Comparison of ENCODE assay signal across 7 cellular contexts in genomic region chr10:4903675-4904074, GRCh38. TPM values are rescaled to one million over a fixed set of nuclear protein-coding genes. Genes with fewer than 3 reads are reported as not detected.
DNase-seq lines count a peak whose midpoint lies in the region; ATAC-seq, FAIRE-seq and TF ChIP-seq lines count a peak whose summit lies in the region.
"Not testable (repeated sequence)": the region's sequence is repeated elsewhere in the genome, so short reads cannot be mapped to it uniquely, and the experiment has no call there.
"Had no signal": no experiment of that assay in that cellular context is flagged by ENCODE, and none has a peak within 500 bp of the region (broad histone marks: within the 10 kb centered on the region; RNA-seq: fewer than 3 reads in every experiment).

No MANE protein-coding gene starts in this region.

- intact Hi-C loops in CD4-positive, alpha-beta T cell (cut with DNase I, micrococcal nuclease); body of pancreas (cut with DNase I); left ventricle myocardium inferior (cut with micrococcal nuclease); pancreas (cut with DNase I): not testable (repeated sequence)

- ATAC-seq in CD4-positive, alpha-beta T cell (ENCODE audit: poor library complexity); activated T-helper 17 cell treated with anti-CD3 and anti-CD28 coated beads, Interleukin-2, amount 50 U/mL, for 72 hours (replicated peaks); body of pancreas; pancreas: not testable (repeated sequence)

- FAIRE-seq in pancreas (lab: Jason Lieb, UNC) = not testable (repeated sequence)

- POLR2A ChIA-PET in CD4-positive, alpha-beta T cell (lab: Charles Lee) = not testable (repeated sequence)

- peaks cover 16% of the 10 kb centered on the region for H3K4me1 Mint-ChIP-seq in CD4-positive, alpha-beta T cell (ENCODE audit: low read depth)
- peaks cover 11% of the 10 kb centered on the region for H3K4me1 Mint-ChIP-seq in activated T-helper 17 cell treated with anti-CD3 and anti-CD28 coated beads, Interleukin-2, amount 50 U/mL, for 72 hours

- H3K27ac ChIP-seq in 22Rv1 (peak overlapping the region; percentile 55), body of pancreas (peak overlapping the region; percentile 75 to 95 (median 84)), left ventricle myocardium inferior (replicated peaks) (peak overlapping the region; percentile 83), pancreas (peak overlapping the region; percentile 28 to 86 (median 69))
- H3K27ac ChIP-seq in CD4-positive, alpha-beta T cell (ENCODE audit: low read depth, low read length) = not testable (repeated sequence)

- H3K27me3 Mint-ChIP-seq in CD4-positive, alpha-beta T cell; activated T-helper 17 cell treated with anti-CD3 and anti-CD28 coated beads, Interleukin-2, amount 50 U/mL, for 72 hours: not testable (repeated sequence)

- H3K4me3 ChIP-seq in body of pancreas, left ventricle myocardium inferior, pancreas: not testable (repeated sequence)

- not testable (repeated sequence) for H3K9me3 ChIP-seq in CD4-positive, alpha-beta T cell (ENCODE audit: control insufficient read depth, low read length); body of pancreas; left ventricle myocardium inferior (replicated peaks); pancreas

- H3K27me3 ChIP-seq in CD4-positive, alpha-beta T cell (ENCODE audit: control insufficient read depth, insufficient read depth, low read length); body of pancreas; left ventricle myocardium inferior (ENCODE audit: low read depth); pancreas: not testable (repeated sequence)

- H3K36me3 ChIP-seq in body of pancreas (replicated peaks in 1 of 2; ENCODE audit: insufficient read depth in 1 of 2, low read depth in 2 of 2); left ventricle myocardium inferior; pancreas: not testable (repeated sequence)

- not testable (repeated sequence) for H3K36me3 Mint-ChIP-seq in CD4-positive, alpha-beta T cell (ENCODE audit: low read depth); activated T-helper 17 cell treated with anti-CD3 and anti-CD28 coated beads, Interleukin-2, amount 50 U/mL, for 72 hours (ENCODE audit: low read depth)

- H3K4me1 ChIP-seq in body of pancreas (peaks cover 36% of the 10 kb centered on the region), left ventricle myocardium inferior (peaks cover 27% of the 10 kb centered on the region), pancreas (peaks cover 0 to 16% (median 13%) of the 10 kb centered on the region in 3 donors)

- not testable (repeated sequence) for TF ChIP-seq POLR2A in body of pancreas (IDR thresholded peaks at IDR 0.05)

- not testable (repeated sequence) for H3K4me3 Mint-ChIP-seq in CD4-positive, alpha-beta T cell
- peak overlapping the region; percentile 50 for H3K4me3 Mint-ChIP-seq in activated T-helper 17 cell treated with anti-CD3 and anti-CD28 coated beads, Interleukin-2, amount 50 U/mL, for 72 hours

- not testable (repeated sequence) for TF ChIP-seq CTCF in 22Rv1 (IDR thresholded peaks at IDR 0.05); CD4-positive, alpha-beta T cell (IDR thresholded peaks at IDR 0.05); body of pancreas (IDR thresholded peaks at IDR 0.05); left ventricle myocardium inferior (IDR thresholded peaks at IDR 0.05; ENCODE audit: borderline replicate concordance); pancreas (IDR thresholded peaks at IDR 0.05)

- CTCF ChIA-PET in CD4-positive, alpha-beta T cell (lab: Charles Lee) = not testable (repeated sequence)

- H3K9me3 Mint-ChIP-seq in CD4-positive, alpha-beta T cell; activated T-helper 17 cell treated with anti-CD3 and anti-CD28 coated beads, Interleukin-2, amount 50 U/mL, for 72 hours: not testable (repeated sequence)

- H3K27ac Mint-ChIP-seq in CD4-positive, alpha-beta T cell = peak overlapping the region; percentile 76
- H3K27ac Mint-ChIP-seq in activated T-helper 17 cell treated with anti-CD3 and anti-CD28 coated beads, Interleukin-2, amount 50 U/mL, for 72 hours = peak overlapping the region; percentile 76

- WGBS in body of pancreas, 2 donors = 85 to 87% methylated on average over 2 of the region's 2 CpGs
- WGBS in pancreas, 2 donors = 85 to 100% methylated on average over 1 to 2 of the region's 2 CpGs

- DNase-seq in CD4-positive, alpha-beta T cell; body of pancreas; left ventricle myocardium inferior; pancreas: not testable (repeated sequence)

RNA-seq across cellular contexts. Expression of gene AKR1C1, which starts 59.5 kb away (rescaled TPM):
- total RNA-seq in CD4-positive, alpha-beta T cell = 1 to 10 TPM; 1.6 to 2.6 TPM
- under 1 TPM; 0.32 to 0.71 TPM for total RNA-seq in activated T-helper 17 cell treated with anti-CD3 and anti-CD28 coated beads, Interleukin-2, amount 50 U/mL, for 72 hours
- total RNA-seq in body of pancreas = 10 to 100 TPM; 18.9 to 49.4 TPM
- total RNA-seq in left ventricle myocardium inferior = 34.1 TPM
- total RNA-seq in pancreas = 10 to 100 TPM in 2 of 6 donors, 1 to 10 TPM in 4; 4.1 to 17.4 (median 8.8) TPM
- 10 to 100 TPM in 1 of 2 donors, 1 to 10 TPM in 1; 9.2 to 11.8 TPM for polyA plus RNA-seq in pancreas
- polyA plus RNA-seq: CD8-positive, alpha-beta memory T cell had no signal
